21 cellular contexts compared by ENCODE assay signal in the genomic region with DNA sequence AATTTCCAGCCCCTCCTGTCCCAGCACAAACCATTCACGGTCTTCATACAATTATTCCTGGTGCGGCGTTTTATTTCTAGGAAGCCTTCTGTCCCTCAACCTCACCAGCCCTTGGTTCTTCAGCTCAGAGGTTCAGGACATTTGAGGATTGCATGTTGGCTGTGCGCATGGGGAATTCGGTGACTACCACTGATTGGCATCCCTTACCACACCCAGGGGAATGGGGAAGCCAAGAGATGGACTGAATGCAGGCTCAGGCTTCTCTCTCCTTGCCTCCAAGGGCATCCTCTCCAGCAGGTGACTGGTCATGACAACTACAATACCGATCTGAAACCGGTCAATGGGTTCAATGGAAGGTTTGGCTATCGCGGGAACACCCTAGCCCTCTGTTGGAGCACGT.
"Had no signal": no experiment of that assay in that cellular context is flagged by ENCODE, and none has a peak within 500 bp of the region (broad histone marks: within the 10 kb centered on the region; RNA-seq: fewer than 3 reads in every experiment).

No MANE protein-coding gene starts in this region.

- H3K36me3 Mint-ChIP-seq: activated naive CD8-positive, alpha-beta T cell treated with anti-CD3 and anti-CD28 coated beads, Interleukin-2, amount 10 ng/mL, durations not matched to agents 7 days and 5 days; brain; memory B cell; naive thymus-derived CD8-positive, alpha-beta T cell had no signal

- H3K9me3 Mint-ChIP-seq: activated CD4-positive, alpha-beta memory T cell treated with anti-CD3 and anti-CD28 coated beads, Interleukin-2, amount 10 ng/mL, durations not matched to agents 7 days and 5 days; activated T-helper 17 cell treated with anti-CD3 and anti-CD28 coated beads, Interleukin-2, amount 50 U/mL, for 72 hours; T-helper 2 cell treated with Interferon-gamma antibody and Interleukin-4, amounts not matched to agents 5 μg/mL and 100 μg/mL, for 36 hours had no signal

- DNase-seq: activated B cell treated with CpG ODN at 0.5 μM for 24 hours; activated CD4-positive, alpha-beta memory T cell treated with anti-CD3 and anti-CD28 coated beads, Interleukin-2, amount 10 ng/mL, durations not matched to agents 7 days and 5 days; activated CD4-positive, alpha-beta T cell treated with anti-CD3 and anti-CD28 coated beads for 48 hours; activated naive CD4-positive, alpha-beta T cell; activated naive CD8-positive, alpha-beta T cell treated with anti-CD3 and anti-CD28 coated beads, Interleukin-2, amount 10 ng/mL, durations not matched to agents 7 days and 5 days; activated T-cell treated with anti-CD3 and anti-CD28 coated beads, Interleukin-2, amount 50 U/mL, for 1 hour; central memory CD4-positive, alpha-beta T cell; dorsolateral prefrontal cortex; heart left ventricle; left ventricle myocardium inferior; mucosa of descending colon; naive thymus-derived CD8-positive, alpha-beta T cell; ovary; psoas muscle; right cardiac atrium; stimulated activated CD4-positive, alpha-beta T cell treated with anti-CD3 and anti-CD28 coated beads, Interleukin-2, amount 100 ng/mL, for 48 hours; upper lobe of left lung had no signal

- H3K4me1 Mint-ChIP-seq: activated B cell treated with CpG ODN at 0.5 μM for 24 hours; activated CD4-positive, alpha-beta memory T cell treated with anti-CD3 and anti-CD28 coated beads, Interleukin-2, amount 10 ng/mL, durations not matched to agents 7 days and 5 days; activated naive CD8-positive, alpha-beta T cell treated with anti-CD3 and anti-CD28 coated beads, Interleukin-2, amount 10 ng/mL, durations not matched to agents 7 days and 5 days; activated T-helper 17 cell treated with anti-CD3 and anti-CD28 coated beads, Interleukin-2, amount 50 U/mL, for 72 hours; brain; memory B cell; naive thymus-derived CD8-positive, alpha-beta T cell had no signal

- H3K27ac Mint-ChIP-seq: activated B cell treated with CpG ODN at 0.5 μM for 24 hours; activated CD4-positive, alpha-beta memory T cell treated with anti-CD3 and anti-CD28 coated beads, Interleukin-2, amount 10 ng/mL, durations not matched to agents 7 days and 5 days; activated naive CD8-positive, alpha-beta T cell treated with anti-CD3 and anti-CD28 coated beads, Interleukin-2, amount 10 ng/mL, durations not matched to agents 7 days and 5 days; activated T-helper 17 cell treated with anti-CD3 and anti-CD28 coated beads, Interleukin-2, amount 50 U/mL, for 72 hours; brain; memory B cell; naive thymus-derived CD8-positive, alpha-beta T cell; T-helper 2 cell treated with Interferon-gamma antibody and Interleukin-4, amounts not matched to agents 5 μg/mL and 100 μg/mL, for 36 hours had no signal

- H3K27me3 Mint-ChIP-seq: activated CD4-positive, alpha-beta memory T cell treated with anti-CD3 and anti-CD28 coated beads, Interleukin-2, amount 10 ng/mL, durations not matched to agents 7 days and 5 days; activated naive CD8-positive, alpha-beta T cell treated with anti-CD3 and anti-CD28 coated beads, Interleukin-2, amount 10 ng/mL, durations not matched to agents 7 days and 5 days had no signal

- H3K4me3 Mint-ChIP-seq: activated B cell treated with CpG ODN at 0.5 μM for 24 hours; activated CD4-positive, alpha-beta memory T cell treated with anti-CD3 and anti-CD28 coated beads, Interleukin-2, amount 10 ng/mL, durations not matched to agents 7 days and 5 days; activated naive CD8-positive, alpha-beta T cell treated with anti-CD3 and anti-CD28 coated beads, Interleukin-2, amount 10 ng/mL, durations not matched to agents 7 days and 5 days; activated T-helper 17 cell treated with anti-CD3 and anti-CD28 coated beads, Interleukin-2, amount 50 U/mL, for 72 hours; brain; memory B cell; naive thymus-derived CD8-positive, alpha-beta T cell; T-helper 2 cell treated with Interferon-gamma antibody and Interleukin-4, amounts not matched to agents 5 μg/mL and 100 μg/mL, for 36 hours had no signal
